ENCODE assay signal across 13 cellular contexts in the genomic region with DNA sequence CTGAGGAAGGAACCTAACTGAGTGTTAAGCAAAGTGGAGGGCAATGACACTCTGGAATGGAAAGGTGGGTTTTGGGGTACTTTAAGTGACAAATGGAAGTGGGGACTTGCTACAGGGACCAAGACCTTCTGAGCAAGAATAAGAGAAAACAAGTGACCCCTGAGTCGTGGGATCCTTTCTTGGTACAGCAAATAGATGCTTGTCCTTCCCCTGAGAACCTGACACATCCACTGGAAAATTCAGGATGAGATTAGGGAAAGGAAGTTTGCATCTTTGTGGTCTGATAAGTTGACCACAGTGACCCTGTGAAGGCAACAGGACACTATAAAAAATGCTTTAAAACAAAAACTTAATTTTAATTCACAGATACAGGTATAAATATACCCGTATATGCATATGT. TPM values are rescaled to one million over a fixed set of nuclear protein-coding genes. Genes with fewer than 3 reads are reported as not detected.
DNase-seq lines count a peak whose midpoint lies in the region; ATAC-seq lines count a peak whose summit lies in the region.
"Had no signal": no experiment of that assay in that cellular context is flagged by ENCODE, and none has a peak within 500 bp of the region (broad histone marks: within the 10 kb centered on the region; RNA-seq: fewer than 3 reads in every experiment).

No MANE protein-coding gene starts in this region.

- CTCF ChIA-PET in naive thymus-derived CD4-positive, alpha-beta T cell (lab: Charles Lee), result interaction anchor here (0.7 to 6.6 kb wide), 9 partner anchors 9 to 372 kb away, joined by 3 to 32 read pairs (median 16); no protein-coding TSS in a partner anchor

- peaks cover 51% of the 10 kb centered on the region for H3K4me1 Mint-ChIP-seq in activated naive CD8-positive, alpha-beta T cell treated with anti-CD3 and anti-CD28 coated beads, Interleukin-2, amount 10 ng/mL, durations not matched to agents 7 days and 5 days
- H3K4me1 Mint-ChIP-seq in naive thymus-derived CD4-positive, alpha-beta T cell, result peaks cover 35 to 65% (median 60%) of the 10 kb centered on the region in 7 donors

- peak overlapping the region; percentile 66 for H3K4me3 ChIP-seq in naive thymus-derived CD4-positive, alpha-beta T cell (ENCODE audit: low read length)
- H3K4me3 ChIP-seq: cardiac muscle cell, mucosa of descending colon had no signal

- peak; percentile 1 for DNase-seq in stimulated activated CD4-positive, alpha-beta T cell treated with anti-CD3 and anti-CD28 coated beads, Interleukin-15, amount 100 ng/mL, for 24 hours
- DNase-seq in stimulated activated CD4-positive, alpha-beta T cell treated with anti-CD3 and anti-CD28 coated beads, Interleukin-2, amount 100 ng/mL, for 24 hours, result no peak
- DNase-seq in activated naive CD8-positive, alpha-beta T cell treated with anti-CD3 and anti-CD28 coated beads, Interleukin-2, amount 10 ng/mL, durations not matched to agents 7 days and 5 days, result no peak
- DNase-seq in naive thymus-derived CD4-positive, alpha-beta T cell, result no peak
- no peak for DNase-seq in dedifferentiated amniotic fluid mesenchymal stem cell (ENCODE audit: extremely low spot score)
- DNase-seq in stimulated activated CD4-positive, alpha-beta T cell treated with anti-CD3 and anti-CD28 coated beads, Interleukin-1b, Interleukin-23, amount 100 ng/mL, for 48 hours, result no peak
- no peak for DNase-seq in activated CD4-positive, CD25-positive, alpha-beta regulatory T cell (lab: John Stamatoyannopoulos, UW)
- DNase-seq: KG1, NCI-H2171 treated with DMSO at 0.1 percent for 48 hours had no signal

- H3K36me3 Mint-ChIP-seq in activated naive CD8-positive, alpha-beta T cell treated with anti-CD3 and anti-CD28 coated beads, Interleukin-2, amount 10 ng/mL, durations not matched to agents 7 days and 5 days, result peaks cover 25% of the 10 kb centered on the region
- H3K36me3 Mint-ChIP-seq in naive thymus-derived CD4-positive, alpha-beta T cell, result peaks cover 6 to 29% (median 19%) of the 10 kb centered on the region in 5 donors

- peaks cover 43 to 54% of the 10 kb centered on the region in 2 donors for H3K4me1 ChIP-seq in naive thymus-derived CD4-positive, alpha-beta T cell (ENCODE audit: control insufficient read depth in 2 of 2, insufficient read depth in 2 of 2, low read length in 2 of 2)

- intact Hi-C loops in naive thymus-derived CD4-positive, alpha-beta T cell (cut with micrococcal nuclease), result loop anchor here (5.0 to 10.0 kb wide), 8 partner anchors 198 to 1882 kb away; partner anchors contain the start of genes AFF4 (in 1 of the 2), HSPA4 (in 1 of the 2), IL3 (in 1 of the 2) and RAPGEF6 (in 1 of the 2)

- POLR2A ChIA-PET in activated naive CD8-positive, alpha-beta T cell treated with anti-CD3 and anti-CD28 coated beads, Interleukin-2, amount 10 ng/mL, durations not matched to agents 7 days and 5 days (lab: Charles Lee), result interaction anchor here (0.7 to 30.8 kb wide), 9 partner anchors 2 to 860 kb away, joined by 4 to 1195 read pairs (median 135); partner anchors contain the start of gene IRF1
- POLR2A ChIA-PET in naive thymus-derived CD4-positive, alpha-beta T cell (lab: Charles Lee), result interaction anchor here (0.7 to 17.6 kb wide), 17 partner anchors 8 to 123 kb away, joined by 3 to 268 read pairs (median 58); partner anchors contain the start of gene SLC22A5

- peak overlapping the region; percentile 90 for H3K27ac Mint-ChIP-seq in activated naive CD8-positive, alpha-beta T cell treated with anti-CD3 and anti-CD28 coated beads, Interleukin-2, amount 10 ng/mL, durations not matched to agents 7 days and 5 days
- H3K27ac Mint-ChIP-seq in naive thymus-derived CD4-positive, alpha-beta T cell, result peak overlapping the region; percentile 92 to 99 (median 96)

- H3K27ac ChIP-seq in naive thymus-derived CD4-positive, alpha-beta T cell (ENCODE audit: low read depth, low read length), result peak overlapping the region; percentile 99
- H3K27ac ChIP-seq: cardiac muscle cell had no signal

- no peak for ATAC-seq in activated naive CD8-positive, alpha-beta T cell treated with anti-CD3 and anti-CD28 coated beads, Interleukin-2, amount 10 ng/mL, durations not matched to agents 7 days and 5 days (ENCODE audit: low read depth)
- no peak for ATAC-seq in naive thymus-derived CD4-positive, alpha-beta T cell
- ATAC-seq in HG02678 (IDR thresholded peaks at IDR 0.05; ENCODE audit: unreplicated experiment), result no peak
- ATAC-seq: mucosa of descending colon had no signal

- peak overlapping the region; percentile 84 for H3K4me3 Mint-ChIP-seq in activated naive CD8-positive, alpha-beta T cell treated with anti-CD3 and anti-CD28 coated beads, Interleukin-2, amount 10 ng/mL, durations not matched to agents 7 days and 5 days
- H3K4me3 Mint-ChIP-seq in naive thymus-derived CD4-positive, alpha-beta T cell, result peak overlapping the region in 9 of 10 donors; percentile 81 to 97 (median 89)

- no peaks in the 10 kb centered on the region for H3K27me3 ChIP-seq in naive thymus-derived CD4-positive, alpha-beta T cell (ENCODE audit: control insufficient read depth in 2 of 2, insufficient read depth in 2 of 2, low read length in 2 of 2)

- H3K36me3 ChIP-seq in naive thymus-derived CD4-positive, alpha-beta T cell (ENCODE audit: control insufficient read depth in 2 of 3, insufficient read depth in 3 of 3, low read length in 3 of 3), result peaks cover 15 to 30% (median 25%) of the 10 kb centered on the region in 3 experiments
- H3K36me3 ChIP-seq: cardiac muscle cell had no signal

- no peaks in the 10 kb centered on the region for H3K9me3 ChIP-seq in naive thymus-derived CD4-positive, alpha-beta T cell (ENCODE audit: control insufficient read depth in 2 of 3, low read length in 3 of 3)
- H3K9me3 ChIP-seq: mucosa of descending colon had no signal

- H3K27me3 Mint-ChIP-seq in activated naive CD8-positive, alpha-beta T cell treated with anti-CD3 and anti-CD28 coated beads, Interleukin-2, amount 10 ng/mL, durations not matched to agents 7 days and 5 days, result no peaks in the 10 kb centered on the region
- H3K27me3 Mint-ChIP-seq in naive thymus-derived CD4-positive, alpha-beta T cell, result no peaks in the 10 kb centered on the region

- no peaks in the 10 kb centered on the region for H3K9me3 Mint-ChIP-seq in activated naive CD8-positive, alpha-beta T cell treated with anti-CD3 and anti-CD28 coated beads, Interleukin-2, amount 10 ng/mL, durations not matched to agents 7 days and 5 days
- peaks cover 0 to 2% (median 0%) of the 10 kb centered on the region in 11 donors for H3K9me3 Mint-ChIP-seq in naive thymus-derived CD4-positive, alpha-beta T cell

RNA-seq across cellular contexts. Expression of gene IRF1, which starts 1.8 kb away (rescaled TPM):
- 100 to 1,000 TPM; 228 to 238 TPM for total RNA-seq in activated naive CD8-positive, alpha-beta T cell treated with anti-CD3 and anti-CD28 coated beads, Interleukin-2, amount 10 ng/mL, durations not matched to agents 7 days and 5 days
- total RNA-seq in naive thymus-derived CD4-positive, alpha-beta T cell, result 100 to 1,000 TPM; 118 to 632 (median 549) TPM
- 100 to 1,000 TPM; 148 to 174 TPM for polyA plus RNA-seq in naive thymus-derived CD4-positive, alpha-beta T cell

RNA-seq across cellular contexts. Expression of gene IL5, which starts 50.9 kb away (rescaled TPM):
- total RNA-seq in activated naive CD8-positive, alpha-beta T cell treated with anti-CD3 and anti-CD28 coated beads, Interleukin-2, amount 10 ng/mL, durations not matched to agents 7 days and 5 days, result not detected
- 1 to 10 TPM in 1 of 5 experiments, not detected in 4; 1.2 TPM for total RNA-seq in naive thymus-derived CD4-positive, alpha-beta T cell
- not detected for polyA plus RNA-seq in naive thymus-derived CD4-positive, alpha-beta T cell
- total RNA-seq: cardiac muscle cell, mucosa of descending colon had no signal
- polyA plus RNA-seq: cardiac muscle cell, esophagus had no signal
